ENCODE assay signal across 38 cellular contexts in the genomic region with DNA sequence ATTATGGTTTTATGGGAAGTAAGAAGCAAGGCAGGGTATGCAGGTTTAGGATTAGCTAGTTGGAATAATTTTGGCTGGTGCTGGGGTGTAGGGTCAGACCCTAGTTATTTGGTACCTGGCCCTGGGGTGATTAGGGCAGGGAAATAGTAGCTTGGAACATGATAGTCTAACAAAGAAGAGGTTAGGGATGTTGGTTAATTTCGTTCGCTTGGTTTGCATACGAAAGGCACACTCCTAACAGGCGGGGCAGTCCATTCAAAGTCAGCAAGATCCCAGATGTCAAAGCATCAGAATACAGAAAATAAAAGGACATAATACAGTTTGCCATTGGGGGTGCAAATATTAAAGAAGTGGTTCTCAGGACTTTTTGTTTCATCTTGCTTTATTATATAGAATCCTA. TPM values are rescaled to one million over a fixed set of nuclear protein-coding genes. Genes with fewer than 3 reads are reported as not detected.
"Had no signal": no experiment of that assay in that cellular context is flagged by ENCODE, and none has a peak within 500 bp of the region (broad histone marks: within the 10 kb centered on the region; RNA-seq: fewer than 3 reads in every experiment).

No MANE protein-coding gene starts in this region.

- H3K9me3 Mint-ChIP-seq: activated B cell treated with CpG ODN at 0.5 μM for 24 hours; activated CD4-positive, alpha-beta memory T cell treated with anti-CD3 and anti-CD28 coated beads, Interleukin-2, amount 10 ng/mL, durations not matched to agents 7 days and 5 days; activated CD4-positive, alpha-beta T cell treated with anti-CD3 and anti-CD28 coated beads, Interleukin-2, amount 10 ng/mL, durations not matched to agents 24 days and 14 days; activated naive CD8-positive, alpha-beta T cell treated with anti-CD3 and anti-CD28 coated beads for 36 hours; activated T-cell treated with anti-CD3 and anti-CD28 coated beads, Interleukin-2, amount 50 U/mL, for 24 hours; activated T-helper 1 cell treated with anti-CD3 and anti-CD28 coated beads, Interleukin-12 subunit alpha, Interleukin-12 subunit beta, Interleukin-2, Interleukin-4 antibody, amounts not matched to agents 30 ng/mL and 10 ng/mL and 1 ng/mL, durations not matched to agents 14 hours and 24 hours and 36 hours; T-helper 1 cell treated with Interleukin-12 subunit alpha and Interleukin-12 subunit beta and Interleukin-4 antibody, amounts not matched to agents 30 μg/mL and 1 μg/mL, for 36 hours; T-helper 2 cell treated with Interferon-gamma antibody and Interleukin-4, amounts not matched to agents 5 μg/mL and 100 μg/mL, for 36 hours had no signal

- H3K4me3 ChIP-seq: adrenal gland, body of pancreas, cardiac muscle cell had no signal

- H3K27ac ChIP-seq: adrenal gland, body of pancreas, cardiac muscle cell, VCaP had no signal

- H3K27me3 ChIP-seq: adrenal gland, body of pancreas, cardiac muscle cell had no signal

- H3K36me3 ChIP-seq: adrenal gland, cardiac muscle cell had no signal

- H3K27ac Mint-ChIP-seq: activated B cell treated with CpG ODN at 0.5 μM for 24 hours; activated CD4-positive, alpha-beta memory T cell treated with anti-CD3 and anti-CD28 coated beads, Interleukin-2, amount 10 ng/mL, durations not matched to agents 7 days and 5 days; activated CD4-positive, alpha-beta T cell treated with anti-CD3 and anti-CD28 coated beads, Interleukin-2, amount 10 ng/mL, durations not matched to agents 24 days and 14 days; activated CD8-positive, alpha-beta memory T cell treated with anti-CD3 and anti-CD28 coated beads, Interleukin-2, amount 10 ng/mL, durations not matched to agents 7 days and 5 days; activated CD8-positive, alpha-beta T cell treated with anti-CD3 and anti-CD28 coated beads, Interleukin-2, amount 10 ng/mL, durations not matched to agents 7 days and 5 days; activated naive CD4-positive, alpha-beta T cell treated with anti-CD3 and anti-CD28 coated beads for 36 hours; activated naive CD4-positive, alpha-beta T cell treated with anti-CD3 and anti-CD28 coated beads, Interleukin-2, amount 50 U/mL, for 72 hours; activated naive CD8-positive, alpha-beta T cell treated with anti-CD3 and anti-CD28 coated beads for 36 hours; activated T-cell treated with anti-CD3 and anti-CD28 coated beads, Interleukin-2, amount 50 U/mL, for 24 hours; activated T-helper 1 cell treated with anti-CD3 and anti-CD28 coated beads, Interleukin-12 subunit alpha, Interleukin-12 subunit beta, Interleukin-2, Interleukin-4 antibody, amounts not matched to agents 30 ng/mL and 10 ng/mL and 1 ng/mL, durations not matched to agents 14 hours and 24 hours and 36 hours; activated T-helper 17 cell treated with anti-CD3 and anti-CD28 coated beads, Interleukin-2, amount 50 U/mL, for 72 hours; T-helper 1 cell treated with Interleukin-12 subunit alpha and Interleukin-12 subunit beta and Interleukin-4 antibody, amounts not matched to agents 30 μg/mL and 1 μg/mL, for 36 hours; T-helper 2 cell treated with Interferon-gamma antibody and Interleukin-4, amounts not matched to agents 5 μg/mL and 100 μg/mL, for 36 hours had no signal

- H3K9me3 ChIP-seq: adrenal gland, body of pancreas had no signal

- H3K4me1 ChIP-seq: adrenal gland, body of pancreas had no signal

- ATAC-seq: activated CD8-positive, alpha-beta memory T cell treated with anti-CD3 and anti-CD28 coated beads, Interleukin-2, amount 10 ng/mL, durations not matched to agents 7 days and 5 days; activated CD8-positive, alpha-beta T cell treated with anti-CD3 and anti-CD28 coated beads, Interleukin-2, amount 10 ng/mL, durations not matched to agents 7 days and 5 days; activated naive CD4-positive, alpha-beta T cell treated with anti-CD3 and anti-CD28 coated beads, Interleukin-2, amount 50 U/mL, for 72 hours; activated T-helper 17 cell treated with anti-CD3 and anti-CD28 coated beads, Interleukin-2, amount 50 U/mL, for 72 hours; body of pancreas had no signal

- H3K4me3 Mint-ChIP-seq: activated B cell treated with CpG ODN at 0.5 μM for 24 hours; activated CD4-positive, alpha-beta memory T cell treated with anti-CD3 and anti-CD28 coated beads, Interleukin-2, amount 10 ng/mL, durations not matched to agents 7 days and 5 days; activated CD4-positive, alpha-beta T cell treated with anti-CD3 and anti-CD28 coated beads, Interleukin-2, amount 10 ng/mL, durations not matched to agents 24 days and 14 days; activated CD8-positive, alpha-beta memory T cell treated with anti-CD3 and anti-CD28 coated beads, Interleukin-2, amount 10 ng/mL, durations not matched to agents 7 days and 5 days; activated CD8-positive, alpha-beta T cell treated with anti-CD3 and anti-CD28 coated beads, Interleukin-2, amount 10 ng/mL, durations not matched to agents 7 days and 5 days; activated naive CD4-positive, alpha-beta T cell treated with anti-CD3 and anti-CD28 coated beads for 36 hours; activated naive CD8-positive, alpha-beta T cell treated with anti-CD3 and anti-CD28 coated beads for 36 hours; activated T-cell treated with anti-CD3 and anti-CD28 coated beads, Interleukin-2, amount 50 U/mL, for 24 hours; activated T-helper 1 cell treated with anti-CD3 and anti-CD28 coated beads, Interleukin-12 subunit alpha, Interleukin-12 subunit beta, Interleukin-2, Interleukin-4 antibody, amounts not matched to agents 30 ng/mL and 10 ng/mL and 1 ng/mL, durations not matched to agents 14 hours and 24 hours and 36 hours; activated T-helper 17 cell treated with anti-CD3 and anti-CD28 coated beads, Interleukin-2, amount 50 U/mL, for 72 hours; central memory CD8-positive, alpha-beta T cell; T-helper 1 cell treated with Interleukin-12 subunit alpha and Interleukin-12 subunit beta and Interleukin-4 antibody, amounts not matched to agents 30 μg/mL and 1 μg/mL, for 36 hours; T-helper 2 cell treated with Interferon-gamma antibody and Interleukin-4, amounts not matched to agents 5 μg/mL and 100 μg/mL, for 36 hours had no signal

- H3K4me1 Mint-ChIP-seq: activated B cell treated with CpG ODN at 0.5 μM for 24 hours; activated CD4-positive, alpha-beta memory T cell treated with anti-CD3 and anti-CD28 coated beads, Interleukin-2, amount 10 ng/mL, durations not matched to agents 7 days and 5 days; activated CD4-positive, alpha-beta T cell treated with anti-CD3 and anti-CD28 coated beads, Interleukin-2, amount 10 ng/mL, durations not matched to agents 24 days and 14 days; activated CD8-positive, alpha-beta memory T cell treated with anti-CD3 and anti-CD28 coated beads, Interleukin-2, amount 10 ng/mL, durations not matched to agents 7 days and 5 days; activated naive CD8-positive, alpha-beta T cell treated with anti-CD3 and anti-CD28 coated beads for 36 hours; activated T-helper 17 cell treated with anti-CD3 and anti-CD28 coated beads, Interleukin-2, amount 50 U/mL, for 72 hours; central memory CD8-positive, alpha-beta T cell had no signal

- DNase-seq: activated B cell treated with CpG ODN at 0.5 μM for 24 hours; activated CD4-positive, alpha-beta memory T cell treated with anti-CD3 and anti-CD28 coated beads, Interleukin-2, amount 10 ng/mL, durations not matched to agents 7 days and 5 days; activated CD4-positive, alpha-beta T cell treated with anti-CD3 and anti-CD28 coated beads for 4 hours; activated CD4-positive, alpha-beta T cell treated with anti-CD3 and anti-CD28 coated beads, Interleukin-2, amount 10 ng/mL, durations not matched to agents 24 days and 14 days; activated CD4-positive, alpha-beta T cell treated with anti-CD3 and anti-CD28 coated beads, Interleukin-2, amount 50 U/mL, for 1 hour; activated CD4-positive, alpha-beta T cell treated with anti-CD3 and anti-CD28 coated beads, Interleukin-2, amount 50 U/mL, for 4 hours; activated CD4-positive, CD25-positive, alpha-beta regulatory T cell treated with anti-CD3 and anti-CD28 coated beads, Interleukin-2, amount 50 U/mL, for 72 hours; activated CD8-positive, alpha-beta memory T cell treated with anti-CD3 and anti-CD28 coated beads for 24 hours; activated CD8-positive, alpha-beta memory T cell treated with anti-CD3 and anti-CD28 coated beads, Interleukin-2, amount 10 ng/mL, durations not matched to agents 7 days and 5 days; activated CD8-positive, alpha-beta memory T cell treated with anti-CD3 and anti-CD28 coated beads, Interleukin-2, amount 50 U/mL, for 48 hours; activated CD8-positive, alpha-beta T cell treated with anti-CD3 and anti-CD28 coated beads, Interleukin-2, amount 10 ng/mL, durations not matched to agents 7 days and 5 days; activated effector memory CD4-positive, alpha-beta T cell treated with anti-CD3 and anti-CD28 coated beads, Interleukin-2, amount 50 U/mL, for 16 hours; activated gamma-delta T cell treated with Interleukin-2 at 50 U/mL for 16 hours; activated naive CD4-positive, alpha-beta T cell; activated naive CD4-positive, alpha-beta T cell treated with anti-CD3 and anti-CD28 coated beads for 36 hours; activated naive CD4-positive, alpha-beta T cell treated with anti-CD3 and anti-CD28 coated beads, Interleukin-2, amount 50 U/mL, for 16 hours; activated naive CD8-positive, alpha-beta T cell treated with anti-CD3 and anti-CD28 coated beads for 36 hours; activated T-cell treated with anti-CD3 and anti-CD28 coated beads, Interleukin-2, amount 50 U/mL, for 24 hours; activated T-cell treated with anti-CD3 and anti-CD28 coated beads, Interleukin-2, amount 50 U/mL, for 48 hours; adrenal gland; amniotic stem cell; aorta; body of pancreas; caudate nucleus; cerebellar nuclear complex; T-helper 2 cell; T-helper 9 cell had no signal

- H3K36me3 Mint-ChIP-seq: activated CD8-positive, alpha-beta memory T cell treated with anti-CD3 and anti-CD28 coated beads, Interleukin-2, amount 10 ng/mL, durations not matched to agents 7 days and 5 days; activated naive CD4-positive, alpha-beta T cell treated with anti-CD3 and anti-CD28 coated beads, Interleukin-2, amount 50 U/mL, for 72 hours; activated naive CD8-positive, alpha-beta T cell treated with anti-CD3 and anti-CD28 coated beads for 36 hours had no signal

- H3K27me3 Mint-ChIP-seq: activated B cell treated with CpG ODN at 0.5 μM for 24 hours; activated CD4-positive, alpha-beta memory T cell treated with anti-CD3 and anti-CD28 coated beads, Interleukin-2, amount 10 ng/mL, durations not matched to agents 7 days and 5 days; activated CD4-positive, alpha-beta T cell treated with anti-CD3 and anti-CD28 coated beads, Interleukin-2, amount 10 ng/mL, durations not matched to agents 24 days and 14 days; activated CD8-positive, alpha-beta memory T cell treated with anti-CD3 and anti-CD28 coated beads, Interleukin-2, amount 10 ng/mL, durations not matched to agents 7 days and 5 days; activated naive CD8-positive, alpha-beta T cell treated with anti-CD3 and anti-CD28 coated beads for 36 hours; activated T-cell treated with anti-CD3 and anti-CD28 coated beads, Interleukin-2, amount 50 U/mL, for 24 hours; activated T-helper 17 cell treated with anti-CD3 and anti-CD28 coated beads, Interleukin-2, amount 50 U/mL, for 72 hours; central memory CD8-positive, alpha-beta T cell had no signal

RNA-seq across cellular contexts. Expression of a gene that starts 55.7 kb away (rescaled TPM):
- total RNA-seq: activated B cell treated with CpG ODN at 0.5 μM for 24 hours; activated CD4-positive, alpha-beta memory T cell treated with anti-CD3 and anti-CD28 coated beads, Interleukin-2, amount 10 ng/mL, durations not matched to agents 7 days and 5 days; activated CD4-positive, alpha-beta T cell treated with anti-CD3 and anti-CD28 coated beads, Interleukin-2, amount 10 ng/mL, durations not matched to agents 24 days and 14 days; activated CD8-positive, alpha-beta memory T cell treated with anti-CD3 and anti-CD28 coated beads, Interleukin-2, amount 10 ng/mL, durations not matched to agents 7 days and 5 days; activated CD8-positive, alpha-beta T cell treated with anti-CD3 and anti-CD28 coated beads, Interleukin-2, amount 10 ng/mL, durations not matched to agents 7 days and 5 days; activated naive CD4-positive, alpha-beta T cell treated with anti-CD3 and anti-CD28 coated beads for 36 hours; activated naive CD4-positive, alpha-beta T cell treated with anti-CD3 and anti-CD28 coated beads, Interleukin-2, amount 50 U/mL, for 72 hours; activated naive CD8-positive, alpha-beta T cell treated with anti-CD3 and anti-CD28 coated beads for 36 hours; activated T-helper 1 cell treated with anti-CD3 and anti-CD28 coated beads, Interleukin-12 subunit alpha, Interleukin-12 subunit beta, Interleukin-2, Interleukin-4 antibody, amounts not matched to agents 30 ng/mL and 10 ng/mL and 1 ng/mL, durations not matched to agents 14 hours and 24 hours and 36 hours; activated T-helper 17 cell treated with anti-CD3 and anti-CD28 coated beads, Interleukin-2, amount 50 U/mL, for 72 hours; adrenal gland; astrocyte; body of pancreas; bronchial epithelial cell; cardiac muscle cell; chondrocyte had no signal
- polyA plus RNA-seq: adrenal gland, aorta, cardiac muscle cell had no signal
